1 cellular context compared by ENCODE assay signal in the genomic region with DNA sequence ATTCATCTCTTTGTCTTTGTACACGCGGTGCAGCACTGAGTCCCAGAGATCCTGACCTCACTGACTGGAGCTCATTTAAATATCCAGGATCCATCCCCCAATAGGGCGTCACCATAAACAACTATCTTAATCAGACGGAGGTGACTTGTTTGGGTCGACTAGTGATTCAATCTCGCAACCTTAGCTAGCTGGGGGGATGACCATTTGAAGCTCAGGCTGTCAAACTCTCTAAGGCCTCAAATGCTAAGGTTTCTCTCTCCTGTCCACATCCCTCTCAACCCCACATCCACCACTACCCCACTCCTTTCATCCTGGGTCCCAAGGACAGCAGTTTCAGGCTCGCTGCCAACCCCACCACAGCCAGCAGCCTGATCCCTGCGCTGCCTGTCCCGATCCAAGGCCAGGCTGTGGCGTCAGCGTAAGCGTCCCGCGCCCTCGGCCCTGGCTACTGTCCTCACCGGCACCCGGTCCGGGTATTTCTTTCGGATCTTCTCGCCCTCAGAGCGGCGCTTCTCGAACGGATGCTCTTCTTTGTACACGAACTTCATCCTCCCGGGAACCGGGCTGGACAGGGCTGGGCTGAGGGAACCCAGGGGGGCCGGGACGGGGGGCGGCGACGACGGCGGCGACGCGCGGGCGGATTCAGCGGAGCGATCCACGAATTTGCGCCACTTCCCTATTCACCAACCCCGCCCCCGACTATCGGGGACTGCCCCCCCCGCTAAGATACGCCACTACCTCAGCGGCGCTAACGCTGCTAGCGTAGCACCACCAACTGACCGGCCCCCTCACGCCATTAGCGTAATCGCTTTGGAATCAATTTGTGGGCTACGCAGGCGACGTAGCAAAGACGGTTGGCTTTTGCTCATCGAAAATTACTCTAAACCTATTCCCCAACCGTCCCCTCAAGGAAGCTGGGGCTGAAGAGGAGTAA.
TF ChIP-seq lines count a peak whose summit lies in the region.

A gene (minus strand): TSS at position 667 of the 934 bp plus-strand sequence. CDS start 119 bp downstream, at position 548.

TF ChIP-seq in HEK293, 187 proteins besides CTCF, POLR2A, EP300 and RAD21 (continued from another document):
- TF ChIP-seq ZNF510 (tag by site-specific recombination; IDR thresholded peaks at IDR 0.05; ENCODE audit: insufficient replicate concordance) (no peak), ZNF350 (tag by site-specific recombination; IDR thresholded peaks at IDR 0.05) (no peak), ZNF473 (tag by site-specific recombination; IDR thresholded peaks at IDR 0.05) (no peak), ZNF560 (tag by site-specific recombination; IDR thresholded peaks at IDR 0.05; ENCODE audit: borderline replicate concordance) (no peak), ZNF585B (tag by site-specific recombination; IDR thresholded peaks at IDR 0.05) (no peak), ZNF501 (tag by site-specific recombination; IDR thresholded peaks at IDR 0.05) (peak; percentile 86), ZNF837 (tag by site-specific recombination; IDR thresholded peaks at IDR 0.05) (no peak), SP3 (tag by site-specific recombination; IDR thresholded peaks at IDR 0.05) (no peak; the same call in none of the 2 replicates), OSR2 (tag by site-specific recombination; IDR thresholded peaks at IDR 0.05) (no peak), IKZF3 (tag by site-specific recombination; IDR thresholded peaks at IDR 0.05) (peak; percentile 44; the same call in 1 of the 2 replicates), SETDB1 (IDR thresholded peaks at IDR 0.05; ENCODE audit: insufficient read length, low read length) (no peak)
- TF ChIP-seq, protein P1, sequence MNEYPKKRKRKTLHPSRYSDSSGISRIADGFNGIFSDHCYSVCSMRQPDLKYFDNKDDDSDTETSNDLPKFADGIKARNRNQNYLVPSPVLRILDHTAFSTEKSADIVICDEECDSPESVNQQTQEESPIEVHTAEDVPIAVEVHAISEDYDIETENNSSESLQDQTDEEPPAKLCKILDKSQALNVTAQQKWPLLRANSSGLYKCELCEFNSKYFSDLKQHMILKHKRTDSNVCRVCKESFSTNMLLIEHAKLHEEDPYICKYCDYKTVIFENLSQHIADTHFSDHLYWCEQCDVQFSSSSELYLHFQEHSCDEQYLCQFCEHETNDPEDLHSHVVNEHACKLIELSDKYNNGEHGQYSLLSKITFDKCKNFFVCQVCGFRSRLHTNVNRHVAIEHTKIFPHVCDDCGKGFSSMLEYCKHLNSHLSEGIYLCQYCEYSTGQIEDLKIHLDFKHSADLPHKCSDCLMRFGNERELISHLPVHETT (tag by site-specific recombination; IDR thresholded peaks at IDR 0.05) = peak; percentile 24; the same call in 1 of the 2 replicates
- TF ChIP-seq, protein P2, sequence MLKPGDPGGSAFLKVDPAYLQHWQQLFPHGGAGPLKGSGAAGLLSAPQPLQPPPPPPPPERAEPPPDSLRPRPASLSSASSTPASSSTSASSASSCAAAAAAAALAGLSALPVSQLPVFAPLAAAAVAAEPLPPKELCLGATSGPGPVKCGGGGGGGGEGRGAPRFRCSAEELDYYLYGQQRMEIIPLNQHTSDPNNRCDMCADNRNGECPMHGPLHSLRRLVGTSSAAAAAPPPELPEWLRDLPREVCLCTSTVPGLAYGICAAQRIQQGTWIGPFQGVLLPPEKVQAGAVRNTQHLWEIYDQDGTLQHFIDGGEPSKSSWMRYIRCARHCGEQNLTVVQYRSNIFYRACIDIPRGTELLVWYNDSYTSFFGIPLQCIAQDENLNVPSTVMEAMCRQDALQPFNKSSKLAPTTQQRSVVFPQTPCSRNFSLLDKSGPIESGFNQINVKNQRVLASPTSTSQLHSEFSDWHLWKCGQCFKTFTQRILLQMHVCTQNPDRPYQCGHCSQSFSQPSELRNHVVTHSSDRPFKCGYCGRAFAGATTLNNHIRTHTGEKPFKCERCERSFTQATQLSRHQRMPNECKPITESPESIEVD (tag by site-specific recombination; IDR thresholded peaks at IDR 0.05) = no peak
